29 cellular contexts compared by ENCODE assay signal in genomic region chr12:30887226-30887625, GRCh38.
"Had no signal": no experiment of that assay in that cellular context is flagged by ENCODE, and none has a peak within 500 bp of the region (broad histone marks: within the 10 kb centered on the region; RNA-seq: fewer than 3 reads in every experiment).

No MANE protein-coding gene starts in this region.

- DNase-seq: stimulated activated CD4-positive, alpha-beta T cell treated with anti-CD3 and anti-CD28 coated beads, Interleukin-2, amount 100 ng/mL, for 48 hours; stimulated activated CD4-positive, alpha-beta T cell treated with anti-CD3 and anti-CD28 coated beads, Interleukin-4, amount 100 ng/mL, for 1 hour; stimulated activated CD4-positive, alpha-beta T cell treated with anti-CD3 and anti-CD28 coated beads, Interleukin-4, amount 100 ng/mL, for 24 hours; stimulated activated CD4-positive, alpha-beta T cell treated with anti-CD3 and anti-CD28 coated beads, Interleukin-4, amount 100 ng/mL, for 4 hours; stimulated activated CD8-positive, alpha-beta memory T cell treated with anti-CD3 and anti-CD28 coated beads, Interleukin-4, amount 100 ng/mL, for 48 hours; stimulated activated naive B cell treated with anti-CD40 and anti-IgM and Interleukin-4, amounts not matched to agents 10 μg/mL and 1 μg/mL and 100 μg/mL, for 72 hours; stimulated activated naive CD4-positive, alpha-beta T cell; stimulated activated naive CD4-positive, alpha-beta T cell treated with Interleukin-2 at 50 U/mL for 16 hours; stimulated activated naive CD8-positive, alpha-beta T cell treated with anti-CD3 and anti-CD28 coated beads, Interleukin-15, amount 100 ng/mL, for 72 hours; stimulated activated naive CD8-positive, alpha-beta T cell treated with anti-CD3 and anti-CD28 coated beads, Interleukin-15, Interleukin-2, amounts not matched to agents 100 U/mL and 50 U/mL, for 24 hours; stomach; substantia nigra; testis; thyroid gland; tibial artery; transverse colon; trophoblast cell; upper lobe of left lung; upper lobe of right lung; uterus had no signal

- H3K4me1 ChIP-seq: stomach, suprapubic skin, testis, thyroid gland, tibial artery, tibial nerve, transverse colon, upper lobe of left lung, upper lobe of right lung, uterus, vagina had no signal

- H3K4me3 ChIP-seq: stomach, suprapubic skin, testis, thoracic aorta, thyroid gland, tibial artery, tibial nerve, transverse colon, upper lobe of left lung, upper lobe of right lung, uterus, vagina had no signal

- H3K27ac Mint-ChIP-seq: stimulated activated effector memory CD8-positive, alpha-beta T cell treated with anti-CD3 and anti-CD28 coated beads, Interleukin-12 subunit alpha, Interleukin-12 subunit beta, amount 100 ng/mL, for 72 hours; stimulated activated memory B cell treated with anti-CD40 and anti-IgM and Interleukin-4, amounts not matched to agents 10 μg/mL and 1 μg/mL and 100 μg/mL, for 72 hours; stimulated activated naive B cell treated with anti-CD40 and anti-IgM and Interleukin-4, amounts not matched to agents 10 μg/mL and 1 μg/mL and 100 μg/mL, for 72 hours; stimulated activated naive CD8-positive, alpha-beta T cell treated with anti-CD3 and anti-CD28 coated beads, Interleukin-15, amount 100 ng/mL, for 72 hours; stimulated activated naive CD8-positive, alpha-beta T cell treated with anti-CD3 and anti-CD28 coated beads, Interleukin-15, Interleukin-2, amounts not matched to agents 100 ng/mL and 50 ng/mL, for 24 hours; type B pancreatic cell had no signal

- ATAC-seq: stimulated activated effector memory CD8-positive, alpha-beta T cell treated with anti-CD3 and anti-CD28 coated beads, Interleukin-12 subunit alpha, Interleukin-12 subunit beta, amount 100 ng/mL, for 72 hours; stimulated activated memory B cell treated with anti-CD40 and anti-IgM and Interleukin-4, amounts not matched to agents 10 μg/mL and 1 μg/mL and 100 μg/mL, for 72 hours; stimulated activated naive B cell treated with anti-CD40 and anti-IgM and Interleukin-4, amounts not matched to agents 10 μg/mL and 1 μg/mL and 100 μg/mL, for 72 hours; stimulated activated naive CD8-positive, alpha-beta T cell treated with anti-CD3 and anti-CD28 coated beads, Interleukin-15, amount 100 ng/mL, for 72 hours; stimulated activated naive CD8-positive, alpha-beta T cell treated with anti-CD3 and anti-CD28 coated beads, Interleukin-15, Interleukin-2, amounts not matched to agents 100 U/mL and 50 U/mL, for 24 hours; upper lobe of right lung had no signal

- H3K36me3 Mint-ChIP-seq: stimulated activated effector memory CD8-positive, alpha-beta T cell treated with anti-CD3 and anti-CD28 coated beads, Interleukin-12 subunit alpha, Interleukin-12 subunit beta, amount 100 ng/mL, for 72 hours had no signal

- H3K27ac ChIP-seq: stomach, suprapubic skin, testis, thoracic aorta, thyroid gland, tibial artery, tibial nerve, transverse colon, upper lobe of left lung, upper lobe of right lung, uterus, vagina had no signal

- H3K4me3 Mint-ChIP-seq: stimulated activated effector memory CD8-positive, alpha-beta T cell treated with anti-CD3 and anti-CD28 coated beads, Interleukin-12 subunit alpha, Interleukin-12 subunit beta, amount 100 ng/mL, for 72 hours; stimulated activated memory B cell treated with anti-CD40 and anti-IgM and Interleukin-4, amounts not matched to agents 10 μg/mL and 1 μg/mL and 100 μg/mL, for 72 hours; stimulated activated naive B cell treated with anti-CD40 and anti-IgM and Interleukin-4, amounts not matched to agents 10 μg/mL and 1 μg/mL and 100 μg/mL, for 72 hours; stimulated activated naive CD8-positive, alpha-beta T cell treated with anti-CD3 and anti-CD28 coated beads, Interleukin-15, amount 100 ng/mL, for 72 hours; stimulated activated naive CD8-positive, alpha-beta T cell treated with anti-CD3 and anti-CD28 coated beads, Interleukin-15, Interleukin-2, amounts not matched to agents 100 ng/mL and 50 ng/mL, for 24 hours; type B pancreatic cell had no signal

- H3K9me3 ChIP-seq: testis, thyroid gland, uterus had no signal

- H3K36me3 ChIP-seq: stomach, suprapubic skin, thoracic aorta, thyroid gland, tibial artery, tibial nerve, transverse colon, upper lobe of left lung, upper lobe of right lung, uterus, vagina had no signal

- FAIRE-seq: urothelium cell line had no signal

- H3K4me1 Mint-ChIP-seq: stimulated activated effector memory CD8-positive, alpha-beta T cell treated with anti-CD3 and anti-CD28 coated beads, Interleukin-12 subunit alpha, Interleukin-12 subunit beta, amount 100 ng/mL, for 72 hours; stimulated activated memory B cell treated with anti-CD40 and anti-IgM and Interleukin-4, amounts not matched to agents 10 μg/mL and 1 μg/mL and 100 μg/mL, for 72 hours; stimulated activated naive B cell treated with anti-CD40 and anti-IgM and Interleukin-4, amounts not matched to agents 10 μg/mL and 1 μg/mL and 100 μg/mL, for 72 hours; stimulated activated naive CD8-positive, alpha-beta T cell treated with anti-CD3 and anti-CD28 coated beads, Interleukin-15, amount 100 ng/mL, for 72 hours had no signal

- H3K27me3 Mint-ChIP-seq: stimulated activated memory B cell treated with anti-CD40 and anti-IgM and Interleukin-4, amounts not matched to agents 10 μg/mL and 1 μg/mL and 100 μg/mL, for 72 hours; stimulated activated naive B cell treated with anti-CD40 and anti-IgM and Interleukin-4, amounts not matched to agents 10 μg/mL and 1 μg/mL and 100 μg/mL, for 72 hours; stimulated activated naive CD8-positive, alpha-beta T cell treated with anti-CD3 and anti-CD28 coated beads, Interleukin-15, Interleukin-2, amounts not matched to agents 100 ng/mL and 50 ng/mL, for 24 hours had no signal
